In the genomic region with DNA sequence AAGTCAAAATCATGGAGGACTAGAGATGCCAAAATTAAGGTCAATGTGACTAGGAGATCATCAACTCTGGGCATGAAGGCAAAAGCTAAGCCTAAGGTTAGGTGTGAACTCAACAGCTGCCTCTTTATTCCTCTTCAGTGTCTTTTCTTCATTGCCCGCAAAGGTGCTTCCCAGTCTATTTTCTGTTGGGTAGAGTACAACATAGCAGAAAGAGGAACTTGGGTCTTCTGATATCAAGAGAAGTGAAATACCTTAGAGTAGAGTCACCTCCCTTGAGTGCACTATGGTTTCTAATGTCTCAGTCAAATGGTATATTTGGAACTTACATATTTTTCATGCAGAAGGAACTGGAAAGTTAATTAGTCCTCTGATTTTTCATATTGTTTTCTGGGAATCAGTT, we compare ENCODE assay signal across 19 cellular contexts.
A peak's percentile ranks its signal among the peaks of the same experiment; 100 is the strongest.
DNase-seq lines count a peak whose midpoint lies in the region; ATAC-seq, FAIRE-seq and TF ChIP-seq lines count a peak whose summit lies in the region.
"Had no signal": no experiment of that assay in that cellular context is flagged by ENCODE, and none has a peak within 500 bp of the region (broad histone marks: within the 10 kb centered on the region; RNA-seq: fewer than 3 reads in every experiment).

No MANE protein-coding gene starts in this region.

- FAIRE-seq in K562 (lab: Jason Lieb, UNC): no peak
- FAIRE-seq: GM12891, HepG2 had no signal

- in situ Hi-C loops in K562 (cut with MboI): no loop called here

- CTCF ChIA-PET in K562 (lab: Yijun Ruan, JAX; ENCODE audit: low intra/inter-chr PET ratio): no interaction called here

- no peak overlapping the region for H3K4me2 ChIP-seq in K562 (ENCODE audit: insufficient read depth, low read length)
- H3K4me2 ChIP-seq in neuronal stem cell (ENCODE audit: insufficient read depth, low read length, poor library complexity, severe bottlenecking): no peak overlapping the region
- H3K4me2 ChIP-seq: BLaER1 had no signal

- H2BK5ac ChIP-seq in neuronal stem cell (ENCODE audit: low read length): no peak overlapping the region

- H3K4me3 ChIP-seq in K562 (no peak overlapping the region), neuronal stem cell (ENCODE audit: low read length in 2 of 2) (no peak overlapping the region)
- H3K4me3 ChIP-seq: BLaER1, GM23248, HAP-1 had no signal

- BruUV-seq in K562 (replicated peaks; lab: Mats Ljungman, UMichigan): no TSS peak

- H4K8ac ChIP-seq in neuronal stem cell (ENCODE audit: low read depth, low read length): no peak overlapping the region

- no peaks in the 10 kb centered on the region for H3K9me1 ChIP-seq in K562 (ENCODE audit: control insufficient read depth, insufficient read depth, low read length)

- WGBS in K562 (ENCODE audit: insufficient coverage, low coverage, missing lambda C conversion rate): 67% methylated on average over 1 of the region's 1 CpG
- WGBS in neuronal stem cell (ENCODE audit: extremely low coverage in 2 of 2, insufficient read length in 2 of 2, insufficient replicate concordance in 1 of 2), 2 donors: no CpG with 5 or more reads among the region's 1 CpG

- no peaks in the 10 kb centered on the region for H3K4me1 ChIP-seq in K562 (replicated peaks in 1 of 2; ENCODE audit: control insufficient read depth in 2 of 2, insufficient read depth in 2 of 2, low read length in 2 of 2)
- H3K4me1 ChIP-seq in neuronal stem cell (ENCODE audit: control insufficient read depth in 2 of 2, insufficient read depth in 1 of 2, low read depth in 1 of 2, low read length in 2 of 2): peaks cover 0 to 2% of the 10 kb centered on the region in 2 donors
- H3K4me1 ChIP-seq: BLaER1, HAP-1 had no signal

- H2AFZ ChIP-seq in K562 (ENCODE audit: low read depth, low read length) (peak overlapping the region; percentile 8; the same call in 1 of the 2 replicates), neuronal stem cell (ENCODE audit: low read length) (no peak overlapping the region)
- H2AFZ ChIP-seq: GM23248 had no signal

- H3K23ac ChIP-seq in neuronal stem cell (ENCODE audit: low read depth, low read length, poor library complexity): no peak overlapping the region

- H2BK120ac ChIP-seq in neuronal stem cell (ENCODE audit: low read depth, low read length): no peak overlapping the region

- H3K9me3 ChIP-seq in K562 (replicated peaks; ENCODE audit: control insufficient read depth, insufficient read depth, low read depth, low read length) (no peaks in the 10 kb centered on the region), neuronal stem cell (replicated peaks in 1 of 2; ENCODE audit: control insufficient read depth in 2 of 2, insufficient read depth in 1 of 2, low read depth in 1 of 2, low read length in 2 of 2) (no peaks in the 10 kb centered on the region)
- H3K9me3 ChIP-seq: BLaER1, HAP-1 had no signal

- no peak overlapping the region for H3K4ac ChIP-seq in neuronal stem cell (ENCODE audit: low read length)

- H3K79me2 ChIP-seq in K562 (ENCODE audit: control insufficient read depth, insufficient read depth, low read length): no peaks in the 10 kb centered on the region

- no peak for DNase-seq in K562 (ENCODE audit: extremely low read depth in 1 of 4, low spot score in 3 of 4)
- DNase-seq in left ventricle myocardium superior: no peak
- no peak for DNase-seq in neuronal stem cell (ENCODE audit: low spot score)
- DNase-seq in GF-D8 (lab: John Stamatoyannopoulos, UW): no peak
- no peak for DNase-seq in NCI-H526 (lab: John Stamatoyannopoulos, UW)
- DNase-seq: 8988T; CD4-positive, alpha-beta memory T cell; DMS153; DMS79; GDM1; GM23248; KG1 had no signal

- TF ChIP-seq CTCF in K562 (IDR thresholded peaks at IDR 0.05 in 2 of 3, conservative IDR thresholded peaks at IDR 0.05 in 1 of 3; ENCODE audit: insufficient read depth in 2 of 3, low read depth in 1 of 3, low read length in 3 of 3): no peak

- no peak overlapping the region for H3K14ac ChIP-seq in neuronal stem cell (ENCODE audit: low read length)

- H3K36me3 ChIP-seq in K562 (ENCODE audit: control insufficient read depth, insufficient read depth, low read length) (no peaks in the 10 kb centered on the region), neuronal stem cell (replicated peaks in 1 of 2; ENCODE audit: control insufficient read depth in 2 of 2, insufficient read depth in 2 of 2, low read length in 2 of 2) (no peaks in the 10 kb centered on the region)
- H3K36me3 ChIP-seq: BLaER1, HAP-1 had no signal

- ATAC-seq in GM18499 (IDR thresholded peaks at IDR 0.05; ENCODE audit: insufficient read depth, unreplicated experiment): peak; percentile 57
- ATAC-seq in GM18868 (IDR thresholded peaks at IDR 0.05; ENCODE audit: unreplicated experiment): peak; percentile 92
- ATAC-seq in HG02798 (IDR thresholded peaks at IDR 0.05; ENCODE audit: poor library complexity, unreplicated experiment): peak; percentile 39
- ATAC-seq in K562: 0 out of 3 replicates have a peak, but pooled peaks have one; percentile 26
- ATAC-seq in left ventricle myocardium superior: no peak
- ATAC-seq: HepG2 had no signal

- TF ChIP-seq RAD21 in K562 (CRISPR knock-in tag; conservative IDR thresholded peaks at IDR 0.05 in 1 of 2, IDR thresholded peaks at IDR 0.05 in 1 of 2): no peak

- H2BK12ac ChIP-seq in neuronal stem cell (ENCODE audit: low read length): no peak overlapping the region

- no peak for TF ChIP-seq EP300 in K562 (IDR thresholded peaks at IDR 0.05; ENCODE audit: low read length)

- H4K91ac ChIP-seq in neuronal stem cell (ENCODE audit: low read depth, low read length, poor library complexity): no peak overlapping the region

- H2BK15ac ChIP-seq in neuronal stem cell (ENCODE audit: low read length): no peak overlapping the region

- no peak overlapping the region for H2AK5ac ChIP-seq in neuronal stem cell (ENCODE audit: low read depth, low read length)

- H4K20me1 ChIP-seq in K562 (replicated peaks; ENCODE audit: control insufficient read depth, insufficient read depth, low read length): no peaks in the 10 kb centered on the region
- H4K20me1 ChIP-seq: BLaER1 had no signal

- no peak for TF ChIP-seq POLR2A in K562 (conservative IDR thresholded peaks at IDR 0.05)

- H3K79me1 ChIP-seq in neuronal stem cell (ENCODE audit: low read depth, low read length): no peaks in the 10 kb centered on the region

- H3K9ac ChIP-seq in K562 (ENCODE audit: insufficient read depth in 1 of 2, low read depth in 2 of 2, low read length in 2 of 2) (no peak overlapping the region), neuronal stem cell (ENCODE audit: low read depth, low read length, poor library complexity) (no peak overlapping the region)
- H3K9ac ChIP-seq: BLaER1, GM23248 had no signal

- POLR2A ChIA-PET in K562 (lab: Yijun Ruan, JAX): no interaction called here

- intact Hi-C loops in K562 (cut with micrococcal nuclease) (no loop called here), left ventricle myocardium superior (cut with micrococcal nuclease) (no loop called here)

- H3K18ac ChIP-seq in neuronal stem cell (ENCODE audit: low read length): no peak overlapping the region

- H3K27ac ChIP-seq in K562 (ENCODE audit: extremely low read depth, low read depth, low read length) (no peak overlapping the region), neuronal stem cell (replicated peaks; ENCODE audit: low read length) (no peak overlapping the region)
- H3K27ac ChIP-seq: BLaER1, GM23248 had no signal

- H3K27me3 ChIP-seq in K562 (ENCODE audit: control insufficient read depth in 2 of 2, insufficient read depth in 2 of 2, low read length in 2 of 2): no peaks in the 10 kb centered on the region
- H3K27me3 ChIP-seq in neuronal stem cell (ENCODE audit: control insufficient read depth in 3 of 3, insufficient read depth in 3 of 3, low read depth in 1 of 3, low read length in 3 of 3): no peaks in the 10 kb centered on the region
- H3K27me3 ChIP-seq: BLaER1 had no signal

TF ChIP-seq in K562, 482 proteins besides CTCF, POLR2A, EP300 and RAD21:
- TF ChIP-seq CBX1 (IDR thresholded peaks at IDR 0.05; ENCODE audit: low read depth): no peak
- TF ChIP-seq SMARCB1 (IDR thresholded peaks at IDR 0.05; ENCODE audit: insufficient read length, low read depth): no peak
- TF ChIP-seq, protein P1, sequence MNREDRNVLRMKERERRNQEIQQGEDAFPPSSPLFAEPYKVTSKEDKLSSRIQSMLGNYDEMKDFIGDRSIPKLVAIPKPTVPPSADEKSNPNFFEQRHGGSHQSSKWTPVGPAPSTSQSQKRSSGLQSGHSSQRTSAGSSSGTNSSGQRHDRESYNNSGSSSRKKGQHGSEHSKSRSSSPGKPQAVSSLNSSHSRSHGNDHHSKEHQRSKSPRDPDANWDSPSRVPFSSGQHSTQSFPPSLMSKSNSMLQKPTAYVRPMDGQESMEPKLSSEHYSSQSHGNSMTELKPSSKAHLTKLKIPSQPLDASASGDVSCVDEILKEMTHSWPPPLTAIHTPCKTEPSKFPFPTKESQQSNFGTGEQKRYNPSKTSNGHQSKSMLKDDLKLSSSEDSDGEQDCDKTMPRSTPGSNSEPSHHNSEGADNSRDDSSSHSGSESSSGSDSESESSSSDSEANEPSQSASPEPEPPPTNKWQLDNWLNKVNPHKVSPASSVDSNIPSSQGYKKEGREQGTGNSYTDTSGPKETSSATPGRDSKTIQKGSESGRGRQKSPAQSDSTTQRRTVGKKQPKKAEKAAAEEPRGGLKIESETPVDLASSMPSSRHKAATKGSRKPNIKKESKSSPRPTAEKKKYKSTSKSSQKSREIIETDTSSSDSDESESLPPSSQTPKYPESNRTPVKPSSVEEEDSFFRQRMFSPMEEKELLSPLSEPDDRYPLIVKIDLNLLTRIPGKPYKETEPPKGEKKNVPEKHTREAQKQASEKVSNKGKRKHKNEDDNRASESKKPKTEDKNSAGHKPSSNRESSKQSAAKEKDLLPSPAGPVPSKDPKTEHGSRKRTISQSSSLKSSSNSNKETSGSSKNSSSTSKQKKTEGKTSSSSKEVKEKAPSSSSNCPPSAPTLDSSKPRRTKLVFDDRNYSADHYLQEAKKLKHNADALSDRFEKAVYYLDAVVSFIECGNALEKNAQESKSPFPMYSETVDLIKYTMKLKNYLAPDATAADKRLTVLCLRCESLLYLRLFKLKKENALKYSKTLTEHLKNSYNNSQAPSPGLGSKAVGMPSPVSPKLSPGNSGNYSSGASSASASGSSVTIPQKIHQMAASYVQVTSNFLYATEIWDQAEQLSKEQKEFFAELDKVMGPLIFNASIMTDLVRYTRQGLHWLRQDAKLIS (CRISPR knock-in tag; IDR thresholded peaks at IDR 0.05): no peak
TF ChIP-seq in K562: peak in this region for 0.
